ENCODE assay signal across 20 cellular contexts in genomic region chr11:131912127-131912526, GRCh38.
DNase-seq lines count a peak whose midpoint lies in the region; ATAC-seq, FAIRE-seq and TF ChIP-seq lines count a peak whose summit lies in the region.
"Had no signal": no experiment of that assay in that cellular context is flagged by ENCODE, and none has a peak within 500 bp of the region (broad histone marks: within the 10 kb centered on the region; RNA-seq: fewer than 3 reads in every experiment).

No MANE protein-coding gene starts in this region.

- H4K20me1 ChIP-seq in neural progenitor cell (ENCODE audit: low read depth) = no peaks in the 10 kb centered on the region
- H4K20me1 ChIP-seq: BLaER1 had no signal

- ATAC-seq in HG03565 (IDR thresholded peaks at IDR 0.05; ENCODE audit: unreplicated experiment) = no peak
- ATAC-seq: activated CD4-positive, alpha-beta T cell treated with anti-CD3 and anti-CD28 coated beads for 36 hours; HepG2; left colon had no signal

- no peak overlapping the region for H3K9ac ChIP-seq in neural progenitor cell
- H3K9ac ChIP-seq: BLaER1 had no signal

- H3K79me2 ChIP-seq in neural progenitor cell (ENCODE audit: low read depth) = no peaks in the 10 kb centered on the region

- peak overlapping the region; percentile 84 for H3K4me3 ChIP-seq in AG10803 (ENCODE audit: low read length)
- H3K4me3 ChIP-seq in neural progenitor cell = peak overlapping the region; percentile 67
- H3K4me3 ChIP-seq in effector memory CD4-positive, alpha-beta T cell (ENCODE audit: insufficient read depth, low read depth, low read length, poor library complexity, severe bottlenecking) = no peak overlapping the region
- H3K4me3 ChIP-seq: BLaER1 had no signal

- H3K36me3 Mint-ChIP-seq in neural progenitor cell (no peaks in the 10 kb centered on the region), Calu3 (ENCODE audit: insufficient read depth, unreplicated experiment) (no peaks in the 10 kb centered on the region)
- H3K36me3 Mint-ChIP-seq: activated naive CD8-positive, alpha-beta T cell had no signal

- TF ChIP-seq CTCF in AG10803 (conservative IDR thresholded peaks at IDR 0.05; ENCODE audit: low read length) = no peak
- TF ChIP-seq CTCF in neural progenitor cell (IDR thresholded peaks at IDR 0.05) = no peak
- no peak for TF ChIP-seq CTCF in Calu3 (IDR thresholded peaks at IDR 0.05; ENCODE audit: unreplicated experiment)

- no peak overlapping the region for H2AFZ ChIP-seq in neural progenitor cell (replicated peaks)

- H3F3A ChIP-seq in neural progenitor cell (ENCODE audit: low read depth) = peaks cover 17% of the 10 kb centered on the region

- no peaks in the 10 kb centered on the region for H3K36me3 ChIP-seq in neural progenitor cell
- no peaks in the 10 kb centered on the region for H3K36me3 ChIP-seq in effector memory CD4-positive, alpha-beta T cell (ENCODE audit: control insufficient read depth, insufficient read depth, low read length)
- H3K36me3 ChIP-seq: BLaER1, heart left ventricle, transverse colon had no signal

- no peaks in the 10 kb centered on the region for H3K9me3 ChIP-seq in neural progenitor cell (ENCODE audit: low read depth)
- H3K9me3 ChIP-seq in effector memory CD4-positive, alpha-beta T cell (ENCODE audit: control insufficient read depth, low read length) = no peaks in the 10 kb centered on the region
- H3K9me3 ChIP-seq: heart left ventricle, transverse colon had no signal

- peaks cover 4% of the 10 kb centered on the region for H3K27me3 Mint-ChIP-seq in neural progenitor cell (ENCODE audit: insufficient read depth, low read depth)
- no peaks in the 10 kb centered on the region for H3K27me3 Mint-ChIP-seq in Calu3 (ENCODE audit: unreplicated experiment)

- H3K9me3 Mint-ChIP-seq in neural progenitor cell (peaks cover 2% of the 10 kb centered on the region), Calu3 (ENCODE audit: low read depth, unreplicated experiment) (peaks cover 5% of the 10 kb centered on the region)

- H3K27me3 ChIP-seq in neural progenitor cell = peaks cover 12% of the 10 kb centered on the region
- H3K27me3 ChIP-seq in effector memory CD4-positive, alpha-beta T cell (replicated peaks; ENCODE audit: control insufficient read depth, insufficient read depth, low read length, poor library complexity, severe bottlenecking) = peaks cover 9% of the 10 kb centered on the region
- H3K27me3 ChIP-seq: BLaER1 had no signal

- peak overlapping the region; percentile 84 for H3K4me2 ChIP-seq in neural progenitor cell
- H3K4me2 ChIP-seq: BLaER1 had no signal

- peaks cover 21% of the 10 kb centered on the region for H3K4me1 ChIP-seq in neural progenitor cell
- H3K4me1 ChIP-seq in effector memory CD4-positive, alpha-beta T cell (ENCODE audit: control insufficient read depth, insufficient read depth, low read length, poor library complexity, severe bottlenecking) = no peaks in the 10 kb centered on the region
- H3K4me1 ChIP-seq: BLaER1 had no signal

- no TSS peak for BruUV-seq in Calu3 (replicated peaks; lab: Mats Ljungman, UMichigan)

- H3K4me1 Mint-ChIP-seq in neural progenitor cell (peaks cover 29% of the 10 kb centered on the region), Calu3 (ENCODE audit: low read depth, unreplicated experiment) (no peaks in the 10 kb centered on the region)
- H3K4me1 Mint-ChIP-seq: activated CD4-positive, alpha-beta T cell treated with anti-CD3 and anti-CD28 coated beads for 36 hours had no signal

- intact Hi-C loops in Calu3 (cut with micrococcal nuclease; ENCODE audit: unreplicated experiment) = no loop called here

- FAIRE-seq in GM19239 (lab: Jason Lieb, UNC) = no peak
- FAIRE-seq: HepG2 had no signal

- DNase-seq in AG10803 (ENCODE audit: low read depth) (no peak), NCI-H69 (lab: John Stamatoyannopoulos, UW) (peak; percentile 60), epithelial cell of prostate (ENCODE audit: low read depth, low spot score) (no peak), neural progenitor cell (ENCODE audit: low spot score) (no peak), Calu3 (no peak), GM19239 (ENCODE audit: insufficient read length, low spot score) (no peak)
- DNase-seq in effector memory CD4-positive, alpha-beta T cell = no peak
- DNase-seq: activated CD4-positive, alpha-beta T cell treated with anti-CD3 and anti-CD28 coated beads for 36 hours; activated T-cell treated with anti-CD3 and anti-CD28 coated beads for 4 hours; central memory CD4-positive, alpha-beta T cell; heart left ventricle; left colon; MV-4-11; stimulated activated CD4-positive, alpha-beta T cell treated with anti-CD3 and anti-CD28 coated beads, Interleukin-4, amount 100 ng/mL, for 1 hour; T-helper 9 cell; transverse colon had no signal

- H3K27ac ChIP-seq in epithelial cell of prostate = peak overlapping the region; percentile 77
- no peak overlapping the region for H3K27ac ChIP-seq in neural progenitor cell
- H3K27ac ChIP-seq in effector memory CD4-positive, alpha-beta T cell (ENCODE audit: insufficient read depth, low read length, poor library complexity, severe bottlenecking) = no peak overlapping the region
- H3K27ac ChIP-seq: BLaER1, heart left ventricle, transverse colon had no signal

- H3K27ac Mint-ChIP-seq in neural progenitor cell (no peak overlapping the region), Calu3 (ENCODE audit: unreplicated experiment) (no peak overlapping the region)
- H3K27ac Mint-ChIP-seq: activated CD4-positive, alpha-beta T cell treated with anti-CD3 and anti-CD28 coated beads for 36 hours; activated naive CD8-positive, alpha-beta T cell had no signal

- peak overlapping the region; percentile 94 for H3K4me3 Mint-ChIP-seq in neural progenitor cell
- no peak overlapping the region for H3K4me3 Mint-ChIP-seq in Calu3 (ENCODE audit: low read depth, unreplicated experiment)
- H3K4me3 Mint-ChIP-seq: activated CD4-positive, alpha-beta T cell treated with anti-CD3 and anti-CD28 coated beads for 36 hours; activated naive CD8-positive, alpha-beta T cell had no signal

- CTCF ChIA-PET in Calu3 (lab: Charles Lee) = no interaction called here
